ENCODE assay signal across 8 cellular contexts in the genomic region with DNA sequence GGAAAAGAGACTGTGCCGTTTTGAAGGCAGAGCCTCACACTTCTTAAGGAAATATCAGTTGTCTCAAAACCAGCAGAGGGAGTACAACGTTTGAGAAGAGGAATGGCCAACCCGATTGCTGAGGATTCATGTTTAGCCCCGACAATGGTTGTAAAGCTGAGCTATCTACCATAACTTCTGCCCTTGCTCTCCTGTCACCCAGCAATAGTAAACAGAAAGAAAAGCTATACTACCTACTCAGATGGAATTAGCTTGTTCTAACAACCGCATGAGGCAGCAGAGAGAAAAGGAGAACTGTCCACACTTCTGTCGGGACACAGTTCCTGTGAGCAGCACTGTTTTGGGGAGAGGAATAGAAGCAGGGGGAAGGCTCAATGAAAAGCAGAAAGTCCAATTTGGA.
DNase-seq lines count a peak whose midpoint lies in the region; ATAC-seq and TF ChIP-seq lines count a peak whose summit lies in the region.

No MANE protein-coding gene starts in this region.

- intact Hi-C loops in right lobe of liver (cut with DNase I), result no loop called here
- intact Hi-C loops in thyroid gland (cut with DNase I), result loop anchor here (5.0 kb wide), 1 partner anchor 37 kb away; no protein-coding TSS in a partner anchor

- H3K4me3 ChIP-seq in GM12865 (ENCODE audit: low read depth, low read length), result no peak overlapping the region
- no peak overlapping the region for H3K4me3 ChIP-seq in right lobe of liver
- H3K4me3 ChIP-seq in thyroid gland (replicated peaks in 1 of 3), result no peak overlapping the region

- H3K9me3 ChIP-seq in right lobe of liver (no peaks in the 10 kb centered on the region), thyroid gland (no peaks in the 10 kb centered on the region)

- DNase-seq in GM12865 (ENCODE audit: low read depth), result peak; percentile 19
- DNase-seq in NCI-H69 (lab: John Stamatoyannopoulos, UW), result peak; percentile 7
- DNase-seq in right lobe of liver, result no peak
- DNase-seq in thyroid gland, result no peak
- no peak for DNase-seq in GOT3 (lab: John Stamatoyannopoulos, UW)

- H3K27me3 ChIP-seq in right lobe of liver (no peaks in the 10 kb centered on the region), thyroid gland (no peaks in the 10 kb centered on the region)

- peaks cover 0 to 15% (median 4%) of the 10 kb centered on the region in 4 donors for H3K36me3 ChIP-seq in right lobe of liver
- peaks cover 0 to 2% of the 10 kb centered on the region in 2 donors for H3K36me3 ChIP-seq in thyroid gland

- peak overlapping the region; percentile 51 for H3K27ac ChIP-seq in cingulate gyrus (ENCODE audit: low read depth, low read length)
- peak overlapping the region; percentile 49 to 73 (median 57) for H3K27ac ChIP-seq in right lobe of liver
- H3K27ac ChIP-seq in thyroid gland, result peak overlapping the region; percentile 54 to 81 (median 80)

- ATAC-seq in right lobe of liver (peak; percentile 56 to 73 (median 70)), GM18498 (IDR thresholded peaks at IDR 0.05; ENCODE audit: unreplicated experiment) (no peak), GM18502 (IDR thresholded peaks at IDR 0.05; ENCODE audit: poor library complexity, unreplicated experiment) (no peak)

- peaks cover 0 to 65% (median 39%) of the 10 kb centered on the region in 4 donors for H3K4me1 ChIP-seq in right lobe of liver
- peaks cover 53 to 77% of the 10 kb centered on the region in 2 donors for H3K4me1 ChIP-seq in thyroid gland

- TF ChIP-seq POLR2A in right lobe of liver (IDR thresholded peaks at IDR 0.05) (no peak), thyroid gland (IDR thresholded peaks at IDR 0.05) (no peak)

- TF ChIP-seq CTCF in GM12865 (IDR thresholded peaks at IDR 0.05; ENCODE audit: insufficient read depth, low read depth, low read length, missing control alignments) (peak; percentile 34), right lobe of liver (IDR thresholded peaks at IDR 0.05) (peak; percentile 40 to 49 (median 47)), thyroid gland (IDR thresholded peaks at IDR 0.05) (peak in 4 of 6 experiments; percentile 42 to 58 (median 50))

- 4% methylated on average over 6 of the region's 6 CpGs for WGBS in right lobe of liver (ENCODE audit: insufficient coverage, low coverage, low lambda C conversion rate, missing lambda C conversion rate)
- WGBS in thyroid gland, 2 donors, result 3 to 7% methylated on average over 6 of the region's 6 CpGs

Comparison
In these comparisons a context has a peak if more than half of its experiments do, and no peak if none do; other contexts are left out.
1. DNase-seq: peak in GM12865 (single experiment) and NCI-H69 (single experiment); none in right lobe of liver (0 of 3), thyroid gland (0 of 2) and GOT3 (single experiment).
2. ATAC-seq: peak in right lobe of liver (4 of 4); none in GM18498 (single experiment) and GM18502 (single experiment).
3. Peak in every context shown above with its lines, with median percentiles within 50 percentile points of each other: CTCF ChIP-seq and H3K27ac ChIP-seq.